Comparison of ENCODE assay signal across 1 cellular context in the genomic region with DNA sequence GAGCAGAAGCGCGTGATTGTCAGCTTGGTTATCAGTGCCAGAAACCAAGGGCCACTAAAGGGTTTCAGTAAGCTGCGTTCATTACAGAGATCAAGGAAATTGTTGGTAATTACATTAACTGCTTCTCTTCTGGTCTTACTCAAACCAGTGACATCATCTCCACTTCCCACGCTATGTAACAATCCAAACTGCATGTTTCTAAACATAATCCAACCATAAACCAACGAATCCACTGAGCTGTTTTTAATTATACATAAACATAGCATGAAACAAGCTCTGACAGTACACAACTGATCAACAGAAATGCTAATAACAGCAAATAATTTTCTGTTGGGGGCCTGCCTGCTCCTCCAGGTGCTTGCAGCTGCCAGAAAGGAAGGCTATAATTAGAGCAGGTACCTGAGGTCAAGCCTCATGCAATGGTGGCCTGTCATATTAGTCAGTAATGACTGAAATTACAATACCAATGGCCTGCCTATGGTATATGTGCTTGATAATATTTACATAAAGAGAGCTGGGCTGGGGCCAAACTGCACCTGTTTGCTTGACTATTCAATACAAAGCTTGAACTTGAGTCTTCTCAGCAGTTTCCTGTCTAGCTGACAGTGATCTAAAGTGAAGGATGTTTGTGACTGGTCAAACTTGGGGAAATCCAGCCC.
A peak's percentile ranks its signal among the peaks of the same experiment; 100 is the strongest.
TF ChIP-seq lines count a peak whose summit lies in the region.

No MANE protein-coding gene starts in this region.

TF ChIP-seq in HepG2, 621 proteins besides CTCF, POLR2A, EP300 and RAD21 (continued from another document and continues in another):
- TF ChIP-seq, protein P1, sequence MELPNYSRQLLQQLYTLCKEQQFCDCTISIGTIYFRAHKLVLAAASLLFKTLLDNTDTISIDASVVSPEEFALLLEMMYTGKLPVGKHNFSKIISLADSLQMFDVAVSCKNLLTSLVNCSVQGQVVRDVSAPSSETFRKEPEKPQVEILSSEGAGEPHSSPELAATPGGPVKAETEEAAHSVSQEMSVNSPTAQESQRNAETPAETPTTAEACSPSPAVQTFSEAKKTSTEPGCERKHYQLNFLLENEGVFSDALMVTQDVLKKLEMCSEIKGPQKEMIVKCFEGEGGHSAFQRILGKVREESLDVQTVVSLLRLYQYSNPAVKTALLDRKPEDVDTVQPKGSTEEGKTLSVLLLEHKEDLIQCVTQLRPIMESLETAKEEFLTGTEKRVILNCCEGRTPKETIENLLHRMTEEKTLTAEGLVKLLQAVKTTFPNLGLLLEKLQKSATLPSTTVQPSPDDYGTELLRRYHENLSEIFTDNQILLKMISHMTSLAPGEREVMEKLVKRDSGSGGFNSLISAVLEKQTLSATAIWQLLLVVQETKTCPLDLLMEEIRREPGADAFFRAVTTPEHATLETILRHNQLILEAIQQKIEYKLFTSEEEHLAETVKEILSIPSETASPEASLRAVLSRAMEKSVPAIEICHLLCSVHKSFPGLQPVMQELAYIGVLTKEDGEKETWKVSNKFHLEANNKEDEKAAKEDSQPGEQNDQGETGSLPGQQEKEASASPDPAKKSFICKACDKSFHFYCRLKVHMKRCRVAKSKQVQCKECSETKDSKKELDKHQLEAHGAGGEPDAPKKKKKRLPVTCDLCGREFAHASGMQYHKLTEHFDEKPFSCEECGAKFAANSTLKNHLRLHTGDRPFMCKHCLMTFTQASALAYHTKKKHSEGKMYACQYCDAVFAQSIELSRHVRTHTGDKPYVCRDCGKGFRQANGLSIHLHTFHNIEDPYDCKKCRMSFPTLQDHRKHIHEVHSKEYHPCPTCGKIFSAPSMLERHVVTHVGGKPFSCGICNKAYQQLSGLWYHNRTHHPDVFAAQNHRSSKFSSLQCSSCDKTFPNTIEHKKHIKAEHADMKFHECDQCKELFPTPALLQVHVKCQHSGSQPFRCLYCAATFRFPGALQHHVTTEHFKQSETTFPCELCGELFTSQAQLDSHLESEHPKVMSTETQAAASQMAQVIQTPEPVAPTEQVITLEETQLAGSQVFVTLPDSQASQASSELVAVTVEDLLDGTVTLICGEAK (IDR thresholded peaks at IDR 0.05): no peak
- TF ChIP-seq, protein P1 (CRISPR knock-in tag; IDR thresholded peaks at IDR 0.05): no peak
- no peak for TF ChIP-seq KDM5B (CRISPR knock-in tag; IDR thresholded peaks at IDR 0.05; ENCODE audit: borderline replicate concordance)
- no peak for TF ChIP-seq ZNF549 (CRISPR knock-in tag; IDR thresholded peaks at IDR 0.05)
- TF ChIP-seq SNAI1 (CRISPR knock-in tag; IDR thresholded peaks at IDR 0.05; ENCODE audit: borderline replicate concordance): no peak
- no peak for TF ChIP-seq NAIF1 (CRISPR knock-in tag; IDR thresholded peaks at IDR 0.05; ENCODE audit: borderline replicate concordance)
- TF ChIP-seq FOXJ3 (CRISPR knock-in tag; IDR thresholded peaks at IDR 0.05; ENCODE audit: borderline replicate concordance): no peak
- no peak for TF ChIP-seq GATA4 (IDR thresholded peaks at IDR 0.05; ENCODE audit: borderline replicate concordance, low read depth)
- TF ChIP-seq NR1H2 (CRISPR knock-in tag; IDR thresholded peaks at IDR 0.05; ENCODE audit: borderline replicate concordance, low read depth): no peak
- no peak for TF ChIP-seq ARID2 (CRISPR knock-in tag; IDR thresholded peaks at IDR 0.05; ENCODE audit: borderline replicate concordance)
- no peak for TF ChIP-seq ZMYM3 (CRISPR knock-in tag; IDR thresholded peaks at IDR 0.05)
- no peak for TF ChIP-seq MIER2 (CRISPR knock-in tag; IDR thresholded peaks at IDR 0.05)
- no peak for TF ChIP-seq SNRNP70 (IDR thresholded peaks at IDR 0.05; ENCODE audit: low read depth, low read length)
- TF ChIP-seq ZNF891 (CRISPR knock-in tag; IDR thresholded peaks at IDR 0.05): no peak
- no peak for TF ChIP-seq HNRNPK (IDR thresholded peaks at IDR 0.05; ENCODE audit: low read depth, low read length, poor library complexity, severe bottlenecking)
- TF ChIP-seq SUZ12 (IDR thresholded peaks at IDR 0.05; ENCODE audit: low read depth, low read length): no peak
- no peak for TF ChIP-seq RFX3 (CRISPR knock-in tag; IDR thresholded peaks at IDR 0.05)
- TF ChIP-seq HNF4A (CRISPR knock-in tag; IDR thresholded peaks at IDR 0.05): no peak; the same call in 1 of the 2 replicates
- no peak for TF ChIP-seq ZNF251 (CRISPR knock-in tag; IDR thresholded peaks at IDR 0.05)
- TF ChIP-seq SIN3A (IDR thresholded peaks at IDR 0.05; ENCODE audit: borderline replicate concordance, low read depth, low read length): no peak
- TF ChIP-seq, protein P2, sequence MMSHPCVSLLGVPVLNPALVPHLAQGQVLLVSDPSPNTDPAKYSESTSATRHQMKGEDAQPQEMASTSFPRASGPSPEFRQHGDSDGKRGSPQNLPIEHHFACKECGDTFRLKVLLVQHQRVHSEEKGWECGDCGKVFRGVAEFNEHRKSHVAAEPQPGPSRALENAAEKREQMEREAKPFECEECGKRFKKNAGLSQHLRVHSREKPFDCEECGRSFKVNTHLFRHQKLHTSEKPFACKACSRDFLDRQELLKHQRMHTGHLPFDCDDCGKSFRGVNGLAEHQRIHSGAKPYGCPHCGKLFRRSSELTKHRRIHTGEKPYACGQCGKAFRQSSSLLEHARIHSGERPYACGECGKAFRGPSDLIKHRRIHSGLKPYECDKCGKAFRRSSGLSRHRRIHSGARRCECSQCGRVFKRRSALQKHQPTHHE (CRISPR knock-in tag; IDR thresholded peaks at IDR 0.05; ENCODE audit: borderline replicate concordance): no peak
- TF ChIP-seq REPIN1 (CRISPR knock-in tag; IDR thresholded peaks at IDR 0.05; ENCODE audit: borderline replicate concordance, low read depth): no peak
- TF ChIP-seq ZFP82 (CRISPR knock-in tag; IDR thresholded peaks at IDR 0.05; ENCODE audit: borderline replicate concordance): no peak
- TF ChIP-seq ZNF616 (CRISPR knock-in tag; IDR thresholded peaks at IDR 0.05; ENCODE audit: low read depth): no peak
- TF ChIP-seq, protein P3, sequence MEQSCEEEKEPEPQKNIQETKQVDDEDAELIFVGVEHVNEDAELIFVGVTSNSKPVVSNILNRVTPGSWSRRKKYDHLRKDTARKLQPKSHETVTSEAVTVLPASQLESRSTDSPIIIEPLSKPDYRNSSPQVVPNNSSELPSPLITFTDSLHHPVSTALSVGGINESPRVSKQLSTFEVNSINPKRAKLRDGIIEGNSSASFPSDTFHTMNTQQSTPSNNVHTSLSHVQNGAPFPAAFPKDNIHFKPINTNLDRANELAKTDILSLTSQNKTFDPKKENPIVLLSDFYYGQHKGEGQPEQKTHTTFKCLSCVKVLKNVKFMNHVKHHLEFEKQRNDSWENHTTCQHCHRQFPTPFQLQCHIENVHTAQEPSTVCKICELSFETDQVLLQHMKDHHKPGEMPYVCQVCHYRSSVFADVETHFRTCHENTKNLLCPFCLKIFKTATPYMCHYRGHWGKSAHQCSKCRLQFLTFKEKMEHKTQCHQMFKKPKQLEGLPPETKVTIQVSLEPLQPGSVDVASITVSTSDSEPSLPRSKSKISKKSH (CRISPR knock-in tag; IDR thresholded peaks at IDR 0.05; ENCODE audit: borderline replicate concordance): no peak
- no peak for TF ChIP-seq GATAD1 (CRISPR knock-in tag; IDR thresholded peaks at IDR 0.05)
- no peak for TF ChIP-seq ELF4 (CRISPR knock-in tag; IDR thresholded peaks at IDR 0.05; ENCODE audit: borderline replicate concordance)
- TF ChIP-seq MAFK (conservative IDR thresholded peaks at IDR 0.05 in 1 of 2, IDR thresholded peaks at IDR 0.05 in 1 of 2; ENCODE audit: low read length in 2 of 2): peak in 1 of 2 experiments; percentile 29; a peak in 2 of 4 replicates
- TF ChIP-seq LCORL (IDR thresholded peaks at IDR 0.05): no peak
- no peak; the same call in 1 of the 2 replicates for TF ChIP-seq LCORL (CRISPR knock-in tag; IDR thresholded peaks at IDR 0.05)
- no peak for TF ChIP-seq ZNF33B (CRISPR knock-in tag; IDR thresholded peaks at IDR 0.05)
- 0 out of 2 replicates have a peak, but pooled peaks have one; percentile 21 for TF ChIP-seq FOXA3 (CRISPR knock-in tag; IDR thresholded peaks at IDR 0.05)
- TF ChIP-seq ZNF510 (CRISPR knock-in tag; IDR thresholded peaks at IDR 0.05; ENCODE audit: low read depth): no peak
- no peak for TF ChIP-seq ZNF446 (CRISPR knock-in tag; IDR thresholded peaks at IDR 0.05)
- TF ChIP-seq ZNF260 (CRISPR knock-in tag; IDR thresholded peaks at IDR 0.05; ENCODE audit: borderline replicate concordance, low read depth): no peak
- TF ChIP-seq, protein P4, sequence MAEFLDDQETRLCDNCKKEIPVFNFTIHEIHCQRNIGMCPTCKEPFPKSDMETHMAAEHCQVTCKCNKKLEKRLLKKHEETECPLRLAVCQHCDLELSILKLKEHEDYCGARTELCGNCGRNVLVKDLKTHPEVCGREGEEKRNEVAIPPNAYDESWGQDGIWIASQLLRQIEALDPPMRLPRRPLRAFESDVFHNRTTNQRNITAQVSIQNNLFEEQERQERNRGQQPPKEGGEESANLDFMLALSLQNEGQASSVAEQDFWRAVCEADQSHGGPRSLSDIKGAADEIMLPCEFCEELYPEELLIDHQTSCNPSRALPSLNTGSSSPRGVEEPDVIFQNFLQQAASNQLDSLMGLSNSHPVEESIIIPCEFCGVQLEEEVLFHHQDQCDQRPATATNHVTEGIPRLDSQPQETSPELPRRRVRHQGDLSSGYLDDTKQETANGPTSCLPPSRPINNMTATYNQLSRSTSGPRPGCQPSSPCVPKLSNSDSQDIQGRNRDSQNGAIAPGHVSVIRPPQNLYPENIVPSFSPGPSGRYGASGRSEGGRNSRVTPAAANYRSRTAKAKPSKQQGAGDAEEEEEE (CRISPR knock-in tag; IDR thresholded peaks at IDR 0.05; ENCODE audit: borderline replicate concordance): no peak
- no peak for TF ChIP-seq TCF7 (IDR thresholded peaks at IDR 0.05; ENCODE audit: low read depth)
- TF ChIP-seq, protein P5, sequence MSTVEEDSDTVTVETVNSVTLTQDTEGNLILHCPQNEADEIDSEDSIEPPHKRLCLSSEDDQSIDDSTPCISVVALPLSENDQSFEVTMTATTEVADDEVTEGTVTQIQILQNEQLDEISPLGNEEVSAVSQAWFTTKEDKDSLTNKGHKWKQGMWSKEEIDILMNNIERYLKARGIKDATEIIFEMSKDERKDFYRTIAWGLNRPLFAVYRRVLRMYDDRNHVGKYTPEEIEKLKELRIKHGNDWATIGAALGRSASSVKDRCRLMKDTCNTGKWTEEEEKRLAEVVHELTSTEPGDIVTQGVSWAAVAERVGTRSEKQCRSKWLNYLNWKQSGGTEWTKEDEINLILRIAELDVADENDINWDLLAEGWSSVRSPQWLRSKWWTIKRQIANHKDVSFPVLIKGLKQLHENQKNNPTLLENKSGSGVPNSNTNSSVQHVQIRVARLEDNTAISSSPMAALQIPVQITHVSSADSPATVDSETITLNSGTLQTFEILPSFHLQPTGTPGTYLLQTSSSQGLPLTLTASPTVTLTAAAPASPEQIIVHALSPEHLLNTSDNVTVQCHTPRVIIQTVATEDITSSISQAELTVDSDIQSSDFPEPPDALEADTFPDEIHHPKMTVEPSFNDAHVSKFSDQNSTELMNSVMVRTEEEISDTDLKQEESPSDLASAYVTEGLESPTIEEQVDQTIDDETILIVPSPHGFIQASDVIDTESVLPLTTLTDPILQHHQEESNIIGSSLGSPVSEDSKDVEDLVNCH (CRISPR knock-in tag; IDR thresholded peaks at IDR 0.05): no peak
- no peak for TF ChIP-seq ZNF256 (CRISPR knock-in tag; conservative IDR thresholded peaks at IDR 0.05)
- TF ChIP-seq, protein P6, sequence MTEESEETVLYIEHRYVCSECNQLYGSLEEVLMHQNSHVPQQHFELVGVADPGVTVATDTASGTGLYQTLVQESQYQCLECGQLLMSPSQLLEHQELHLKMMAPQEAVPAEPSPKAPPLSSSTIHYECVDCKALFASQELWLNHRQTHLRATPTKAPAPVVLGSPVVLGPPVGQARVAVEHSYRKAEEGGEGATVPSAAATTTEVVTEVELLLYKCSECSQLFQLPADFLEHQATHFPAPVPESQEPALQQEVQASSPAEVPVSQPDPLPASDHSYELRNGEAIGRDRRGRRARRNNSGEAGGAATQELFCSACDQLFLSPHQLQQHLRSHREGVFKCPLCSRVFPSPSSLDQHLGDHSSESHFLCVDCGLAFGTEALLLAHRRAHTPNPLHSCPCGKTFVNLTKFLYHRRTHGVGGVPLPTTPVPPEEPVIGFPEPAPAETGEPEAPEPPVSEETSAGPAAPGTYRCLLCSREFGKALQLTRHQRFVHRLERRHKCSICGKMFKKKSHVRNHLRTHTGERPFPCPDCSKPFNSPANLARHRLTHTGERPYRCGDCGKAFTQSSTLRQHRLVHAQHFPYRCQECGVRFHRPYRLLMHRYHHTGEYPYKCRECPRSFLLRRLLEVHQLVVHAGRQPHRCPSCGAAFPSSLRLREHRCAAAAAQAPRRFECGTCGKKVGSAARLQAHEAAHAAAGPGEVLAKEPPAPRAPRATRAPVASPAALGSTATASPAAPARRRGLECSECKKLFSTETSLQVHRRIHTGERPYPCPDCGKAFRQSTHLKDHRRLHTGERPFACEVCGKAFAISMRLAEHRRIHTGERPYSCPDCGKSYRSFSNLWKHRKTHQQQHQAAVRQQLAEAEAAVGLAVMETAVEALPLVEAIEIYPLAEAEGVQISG (CRISPR knock-in tag; IDR thresholded peaks at IDR 0.05): no peak
- TF ChIP-seq ZNF180 (CRISPR knock-in tag; IDR thresholded peaks at IDR 0.05; ENCODE audit: borderline replicate concordance, low read depth): no peak
- TF ChIP-seq TAF15 (IDR thresholded peaks at IDR 0.05; ENCODE audit: low read depth, low read length, poor library complexity, severe bottlenecking): no peak
